22 cellular contexts compared by ENCODE assay signal in genomic region chr1:109800291-109800690, GRCh38. TPM values are rescaled to one million over a fixed set of nuclear protein-coding genes. Genes with fewer than 3 reads are reported as not detected.
DNase-seq lines count a peak whose midpoint lies in the region; ATAC-seq and TF ChIP-seq lines count a peak whose summit lies in the region.
"Had no signal": no experiment of that assay in that cellular context is flagged by ENCODE, and none has a peak within 500 bp of the region (broad histone marks: within the 10 kb centered on the region; RNA-seq: fewer than 3 reads in every experiment).

No MANE protein-coding gene starts in this region.

- H3K4me2 ChIP-seq in KMS-11: peak overlapping the region; percentile 19

- no peaks in the 10 kb centered on the region for H3K27me3 Mint-ChIP-seq in activated naive CD4-positive, alpha-beta T cell treated with anti-CD3 and anti-CD28 coated beads, Interleukin-2, amount 10 ng/mL, durations not matched to agents 7 days and 5 days
- H3K27me3 Mint-ChIP-seq in activated T-helper 2 cell treated with anti-CD3 and anti-CD28 coated beads, Interferon-gamma antibody, Interleukin-2, Interleukin-4, amounts not matched to agents 10 μg/mL and 5 μg/mL and 100 μg/mL, durations not matched to agents 14 hours and 24 hours and 36 hours (ENCODE audit: low read depth): no peaks in the 10 kb centered on the region

- H3K4me3 Mint-ChIP-seq in activated naive CD4-positive, alpha-beta T cell treated with anti-CD3 and anti-CD28 coated beads, Interleukin-2, amount 10 ng/mL, durations not matched to agents 7 days and 5 days: no peak overlapping the region
- no peak overlapping the region for H3K4me3 Mint-ChIP-seq in activated T-helper 2 cell treated with anti-CD3 and anti-CD28 coated beads, Interferon-gamma antibody, Interleukin-2, Interleukin-4, amounts not matched to agents 10 μg/mL and 5 μg/mL and 100 μg/mL, durations not matched to agents 14 hours and 24 hours and 36 hours (ENCODE audit: low read depth)
- H3K4me3 Mint-ChIP-seq: H9, IgD-negative memory B cell had no signal

- H4K20me1 ChIP-seq in KMS-11 (ENCODE audit: insufficient read depth): no peaks in the 10 kb centered on the region

- no peaks in the 10 kb centered on the region for H3K9me3 Mint-ChIP-seq in activated naive CD4-positive, alpha-beta T cell treated with anti-CD3 and anti-CD28 coated beads, Interleukin-2, amount 10 ng/mL, durations not matched to agents 7 days and 5 days
- no peaks in the 10 kb centered on the region for H3K9me3 Mint-ChIP-seq in activated naive CD4-positive, alpha-beta T cell treated with anti-CD3 and anti-CD28 coated beads, Interleukin-2, amount 50 U/mL, for 72 hours
- no peaks in the 10 kb centered on the region for H3K9me3 Mint-ChIP-seq in activated T-helper 2 cell treated with anti-CD3 and anti-CD28 coated beads, Interferon-gamma antibody, Interleukin-2, Interleukin-4, amounts not matched to agents 10 μg/mL and 5 μg/mL and 100 μg/mL, durations not matched to agents 14 hours and 24 hours and 36 hours
- H3K9me3 Mint-ChIP-seq: H9, IgD-negative memory B cell had no signal

- peaks cover 86% of the 10 kb centered on the region for H3K4me1 Mint-ChIP-seq in activated naive CD4-positive, alpha-beta T cell treated with anti-CD3 and anti-CD28 coated beads, Interleukin-2, amount 10 ng/mL, durations not matched to agents 7 days and 5 days
- H3K4me1 Mint-ChIP-seq in activated T-helper 2 cell treated with anti-CD3 and anti-CD28 coated beads, Interferon-gamma antibody, Interleukin-2, Interleukin-4, amounts not matched to agents 10 μg/mL and 5 μg/mL and 100 μg/mL, durations not matched to agents 14 hours and 24 hours and 36 hours (ENCODE audit: low read depth): peaks cover 73% of the 10 kb centered on the region

- no peaks in the 10 kb centered on the region for H3K27me3 ChIP-seq in KMS-11 (ENCODE audit: insufficient read depth, low read depth)

- ATAC-seq in activated naive CD4-positive, alpha-beta T cell treated with anti-CD3 and anti-CD28 coated beads, Interleukin-2, amount 50 U/mL, for 72 hours: no peak
- no peak for ATAC-seq in HG02678 (IDR thresholded peaks at IDR 0.05; ENCODE audit: unreplicated experiment)

- no peak for DNase-seq in activated naive CD4-positive, alpha-beta T cell treated with anti-CD3 and anti-CD28 coated beads, Interleukin-2, amount 10 ng/mL, durations not matched to agents 7 days and 5 days
- DNase-seq in activated naive CD4-positive, alpha-beta T cell treated with anti-CD3 and anti-CD28 coated beads, Interleukin-2, amount 50 U/mL, for 72 hours (ENCODE audit: low spot score in 2 of 2): no peak
- DNase-seq in activated T-helper 2 cell treated with anti-CD3 and anti-CD28 coated beads, Interferon-gamma antibody, Interleukin-2, Interleukin-4, amounts not matched to agents 10 μg/mL and 5 μg/mL and 100 μg/mL, durations not matched to agents 14 hours and 24 hours and 36 hours (ENCODE audit: low spot score): no peak
- DNase-seq in HEK293T (ENCODE audit: extremely low spot score) (no peak), cortex of kidney (lab: John Stamatoyannopoulos, UW) (no peak)
- DNase-seq: C1 segment of cervical spinal cord, DMS79 treated with DMSO at 0.1 percent for 48 hours, NCI-H1105 treated with DMSO at 0.1 percent for 48 hours, NCI-H1694 treated with DMSO at 0.1 percent for 48 hours, NCI-H2107, NCI-H510A, NCI-H748 treated with DMSO at 0.1 percent for 48 hours, OCI-M1, SHP77 had no signal

- TF ChIP-seq CTCF in KMS-11 (conservative IDR thresholded peaks at IDR 0.05; ENCODE audit: low read depth, low read length): no peak

- H3K36me3 Mint-ChIP-seq in activated naive CD4-positive, alpha-beta T cell treated with anti-CD3 and anti-CD28 coated beads, Interleukin-2, amount 10 ng/mL, durations not matched to agents 7 days and 5 days: peaks cover 4% of the 10 kb centered on the region
- H3K36me3 Mint-ChIP-seq in activated naive CD4-positive, alpha-beta T cell treated with anti-CD3 and anti-CD28 coated beads, Interleukin-2, amount 50 U/mL, for 72 hours: no peaks in the 10 kb centered on the region
- H3K36me3 Mint-ChIP-seq in activated T-helper 2 cell treated with anti-CD3 and anti-CD28 coated beads, Interferon-gamma antibody, Interleukin-2, Interleukin-4, amounts not matched to agents 10 μg/mL and 5 μg/mL and 100 μg/mL, durations not matched to agents 14 hours and 24 hours and 36 hours (ENCODE audit: low read depth): peaks cover 4% of the 10 kb centered on the region
- H3K36me3 Mint-ChIP-seq: IgD-negative memory B cell had no signal

- H3K9ac ChIP-seq in KMS-11: no peak overlapping the region

- no peak overlapping the region for H3K4me3 ChIP-seq in KMS-11 (IDR thresholded peaks at IDR 0.05; ENCODE audit: insufficient read depth, low read depth, low read length)
- H3K4me3 ChIP-seq: SK-N-MC had no signal

- peaks cover 92% of the 10 kb centered on the region for H3K4me1 ChIP-seq in KMS-11 (ENCODE audit: low read depth, poor library complexity, severe bottlenecking)

- H3K36me3 ChIP-seq in KMS-11 (ENCODE audit: insufficient read depth): no peaks in the 10 kb centered on the region

- POLR2A ChIA-PET in HEK293T (lab: Yijun Ruan, JAX): no interaction called here

- CTCF ChIA-PET in activated naive CD4-positive, alpha-beta T cell treated with anti-CD3 and anti-CD28 coated beads, Interleukin-2, amount 10 ng/mL, durations not matched to agents 7 days and 5 days (lab: Charles Lee): interaction anchor here (0.8 to 3.9 kb wide), 2 partner anchors 9 to 184 kb away, joined by 3 to 44 read pairs; no protein-coding TSS in a partner anchor
- CTCF ChIA-PET in HEK293T (lab: Yijun Ruan, JAX): interaction anchor here (0.7 kb wide), 1 partner anchor 71 kb away, joined by 6 read pairs; no protein-coding TSS in a partner anchor

- no peaks in the 10 kb centered on the region for H3K79me2 ChIP-seq in KMS-11 (ENCODE audit: insufficient read depth, low read depth)

- H3K27ac Mint-ChIP-seq in activated naive CD4-positive, alpha-beta T cell treated with anti-CD3 and anti-CD28 coated beads, Interleukin-2, amount 10 ng/mL, durations not matched to agents 7 days and 5 days: peak overlapping the region; percentile 53
- no peak overlapping the region for H3K27ac Mint-ChIP-seq in activated naive CD4-positive, alpha-beta T cell treated with anti-CD3 and anti-CD28 coated beads, Interleukin-2, amount 50 U/mL, for 72 hours
- H3K27ac Mint-ChIP-seq in activated T-helper 2 cell treated with anti-CD3 and anti-CD28 coated beads, Interferon-gamma antibody, Interleukin-2, Interleukin-4, amounts not matched to agents 10 μg/mL and 5 μg/mL and 100 μg/mL, durations not matched to agents 14 hours and 24 hours and 36 hours: peak overlapping the region; percentile 69
- H3K27ac Mint-ChIP-seq: H9, IgD-negative memory B cell had no signal

- H2AFZ ChIP-seq in KMS-11 (ENCODE audit: low read depth): no peak overlapping the region

- intact Hi-C loops in activated T-helper 2 cell treated with anti-CD3 and anti-CD28 coated beads, Interferon-gamma antibody, Interleukin-2, Interleukin-4, amounts not matched to agents 10 μg/mL and 5 μg/mL and 100 μg/mL, durations not matched to agents 14 hours and 24 hours and 36 hours (cut with micrococcal nuclease): no loop called here

- H3K27ac ChIP-seq in KMS-11: peak overlapping the region; percentile 97
- H3K27ac ChIP-seq: SK-N-MC had no signal

TF ChIP-seq in HEK293T, 16 proteins besides CTCF, POLR2A, EP300 and RAD21:
- no peak for TF ChIP-seq ARNT (IDR thresholded peaks at IDR 0.05)
- no peak for TF ChIP-seq ELF4 (IDR thresholded peaks at IDR 0.05)
- no peak for TF ChIP-seq ZNF384 (IDR thresholded peaks at IDR 0.05)
- no peak for TF ChIP-seq FOXM1 (IDR thresholded peaks at IDR 0.05; ENCODE audit: borderline replicate concordance)
- no peak for TF ChIP-seq FOXK2 (IDR thresholded peaks at IDR 0.05)
- TF ChIP-seq SP1 (IDR thresholded peaks at IDR 0.05): no peak
- no peak for TF ChIP-seq L3MBTL2 (conservative IDR thresholded peaks at IDR 0.05)
TF ChIP-seq in HEK293T: peak in this region for 0.

RNA-seq across cellular contexts. Expression of gene EPS8L3, which starts 36.6 kb away (rescaled TPM):
- not detected for total RNA-seq in activated naive CD4-positive, alpha-beta T cell treated with anti-CD3 and anti-CD28 coated beads, Interleukin-2, amount 50 U/mL, for 72 hours
- total RNA-seq in activated T-helper 2 cell treated with anti-CD3 and anti-CD28 coated beads, Interferon-gamma antibody, Interleukin-2, Interleukin-4, amounts not matched to agents 10 μg/mL and 5 μg/mL and 100 μg/mL, durations not matched to agents 14 hours and 24 hours and 36 hours: not detected in 2 replicates
- total RNA-seq: G401, H9, LHCN-M2, RPMI7951 had no signal

RNA-seq across cellular contexts. Expression of gene GSTM3, which starts 59.5 kb away (rescaled TPM):
- total RNA-seq in activated naive CD4-positive, alpha-beta T cell treated with anti-CD3 and anti-CD28 coated beads, Interleukin-2, amount 50 U/mL, for 72 hours: 10 to 100 TPM; 39.0 to 41.1 TPM
- 11.2 and 13.6 TPM in 2 replicates for total RNA-seq in activated T-helper 2 cell treated with anti-CD3 and anti-CD28 coated beads, Interferon-gamma antibody, Interleukin-2, Interleukin-4, amounts not matched to agents 10 μg/mL and 5 μg/mL and 100 μg/mL, durations not matched to agents 14 hours and 24 hours and 36 hours

Comparison
In these comparisons a context has a peak if more than half of its experiments do, and no peak if none do; other contexts are left out.
1. H3K27ac Mint-ChIP-seq: peak in activated naive CD4-positive, alpha-beta T cell treated with anti-CD3 and anti-CD28 coated beads, Interleukin-2, amount 10 ng/mL, durations not matched to agents 7 days and 5 days (single experiment) and activated T-helper 2 cell treated with anti-CD3 and anti-CD28 coated beads, Interferon-gamma antibody, Interleukin-2, Interleukin-4, amounts not matched to agents 10 μg/mL and 5 μg/mL and 100 μg/mL, durations not matched to agents 14 hours and 24 hours and 36 hours (single experiment); none in activated naive CD4-positive, alpha-beta T cell treated with anti-CD3 and anti-CD28 coated beads, Interleukin-2, amount 50 U/mL, for 72 hours (0 of 2).